Comparison of ENCODE assay signal across 2 cellular contexts in genomic region chr22:33050614-33051230, GRCh38.
TF ChIP-seq lines count a peak whose summit lies in the region.

No MANE protein-coding gene starts in this region.

TF ChIP-seq in GM23338, 12 proteins besides CTCF, POLR2A, EP300 and RAD21 (continued from another document):
- no peak for TF ChIP-seq REST (IDR thresholded peaks at IDR 0.05; ENCODE audit: unreplicated experiment)
- TF ChIP-seq, protein P1, sequence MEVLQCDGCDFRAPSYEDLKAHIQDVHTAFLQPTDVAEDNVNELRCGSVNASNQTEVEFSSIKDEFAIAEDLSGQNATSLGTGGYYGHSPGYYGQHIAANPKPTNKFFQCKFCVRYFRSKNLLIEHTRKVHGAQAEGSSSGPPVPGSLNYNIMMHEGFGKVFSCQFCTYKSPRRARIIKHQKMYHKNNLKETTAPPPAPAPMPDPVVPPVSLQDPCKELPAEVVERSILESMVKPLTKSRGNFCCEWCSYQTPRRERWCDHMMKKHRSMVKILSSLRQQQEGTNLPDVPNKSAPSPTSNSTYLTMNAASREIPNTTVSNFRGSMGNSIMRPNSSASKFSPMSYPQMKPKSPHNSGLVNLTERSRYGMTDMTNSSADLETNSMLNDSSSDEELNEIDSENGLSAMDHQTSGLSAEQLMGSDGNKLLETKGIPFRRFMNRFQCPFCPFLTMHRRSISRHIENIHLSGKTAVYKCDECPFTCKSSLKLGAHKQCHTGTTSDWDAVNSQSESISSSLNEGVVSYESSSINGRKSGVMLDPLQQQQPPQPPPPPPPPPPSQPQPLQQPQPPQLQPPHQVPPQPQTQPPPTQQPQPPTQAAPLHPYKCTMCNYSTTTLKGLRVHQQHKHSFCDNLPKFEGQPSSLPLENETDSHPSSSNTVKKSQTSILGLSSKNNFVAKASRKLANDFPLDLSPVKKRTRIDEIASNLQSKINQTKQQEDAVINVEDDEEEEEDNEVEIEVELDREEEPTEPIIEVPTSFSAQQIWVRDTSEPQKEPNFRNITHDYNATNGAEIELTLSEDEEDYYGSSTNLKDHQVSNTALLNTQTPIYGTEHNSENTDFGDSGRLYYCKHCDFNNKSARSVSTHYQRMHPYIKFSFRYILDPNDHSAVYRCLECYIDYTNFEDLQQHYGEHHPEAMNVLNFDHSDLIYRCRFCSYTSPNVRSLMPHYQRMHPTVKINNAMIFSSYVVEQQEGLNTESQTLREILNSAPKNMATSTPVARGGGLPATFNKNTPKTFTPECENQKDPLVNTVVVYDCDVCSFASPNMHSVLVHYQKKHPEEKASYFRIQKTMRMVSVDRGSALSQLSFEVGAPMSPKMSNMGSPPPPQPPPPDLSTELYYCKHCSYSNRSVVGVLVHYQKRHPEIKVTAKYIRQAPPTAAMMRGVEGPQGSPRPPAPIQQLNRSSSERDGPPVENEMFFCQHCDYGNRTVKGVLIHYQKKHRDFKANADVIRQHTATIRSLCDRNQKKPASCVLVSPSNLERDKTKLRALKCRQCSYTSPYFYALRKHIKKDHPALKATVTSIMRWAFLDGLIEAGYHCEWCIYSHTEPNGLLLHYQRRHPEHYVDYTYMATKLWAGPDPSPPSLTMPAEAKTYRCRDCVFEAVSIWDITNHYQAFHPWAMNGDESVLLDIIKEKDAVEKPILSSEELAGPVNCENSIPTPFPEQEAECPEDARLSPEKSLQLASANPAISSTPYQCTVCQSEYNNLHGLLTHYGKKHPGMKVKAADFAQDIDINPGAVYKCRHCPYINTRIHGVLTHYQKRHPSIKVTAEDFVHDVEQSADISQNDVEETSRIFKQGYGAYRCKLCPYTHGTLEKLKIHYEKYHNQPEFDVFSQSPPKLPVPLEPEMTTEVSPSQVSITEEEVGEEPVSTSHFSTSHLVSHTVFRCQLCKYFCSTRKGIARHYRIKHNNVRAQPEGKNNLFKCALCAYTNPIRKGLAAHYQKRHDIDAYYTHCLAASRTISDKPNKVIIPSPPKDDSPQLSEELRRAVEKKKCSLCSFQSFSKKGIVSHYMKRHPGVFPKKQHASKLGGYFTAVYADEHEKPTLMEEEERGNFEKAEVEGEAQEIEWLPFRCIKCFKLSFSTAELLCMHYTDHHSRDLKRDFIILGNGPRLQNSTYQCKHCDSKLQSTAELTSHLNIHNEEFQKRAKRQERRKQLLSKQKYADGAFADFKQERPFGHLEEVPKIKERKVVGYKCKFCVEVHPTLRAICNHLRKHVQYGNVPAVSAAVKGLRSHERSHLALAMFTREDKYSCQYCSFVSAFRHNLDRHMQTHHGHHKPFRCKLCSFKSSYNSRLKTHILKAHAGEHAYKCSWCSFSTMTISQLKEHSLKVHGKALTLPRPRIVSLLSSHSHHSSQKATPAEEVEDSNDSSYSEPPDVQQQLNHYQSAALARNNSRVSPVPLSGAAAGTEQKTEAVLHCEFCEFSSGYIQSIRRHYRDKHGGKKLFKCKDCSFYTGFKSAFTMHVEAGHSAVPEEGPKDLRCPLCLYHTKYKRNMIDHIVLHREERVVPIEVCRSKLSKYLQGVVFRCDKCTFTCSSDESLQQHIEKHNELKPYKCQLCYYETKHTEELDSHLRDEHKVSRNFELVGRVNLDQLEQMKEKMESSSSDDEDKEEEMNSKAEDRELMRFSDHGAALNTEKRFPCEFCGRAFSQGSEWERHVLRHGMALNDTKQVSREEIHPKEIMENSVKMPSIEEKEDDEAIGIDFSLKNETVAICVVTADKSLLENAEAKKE (CRISPR knock-in tag; IDR thresholded peaks at IDR 0.05): no peak
- no peak for TF ChIP-seq JUNB (IDR thresholded peaks at IDR 0.05; ENCODE audit: unreplicated experiment)
- no peak for TF ChIP-seq EZH2 (IDR thresholded peaks at IDR 0.05; ENCODE audit: low read depth, unreplicated experiment)
- TF ChIP-seq ZNF331 (CRISPR knock-in tag; IDR thresholded peaks at IDR 0.05; ENCODE audit: low read depth): no peak
- TF ChIP-seq, protein P2, sequence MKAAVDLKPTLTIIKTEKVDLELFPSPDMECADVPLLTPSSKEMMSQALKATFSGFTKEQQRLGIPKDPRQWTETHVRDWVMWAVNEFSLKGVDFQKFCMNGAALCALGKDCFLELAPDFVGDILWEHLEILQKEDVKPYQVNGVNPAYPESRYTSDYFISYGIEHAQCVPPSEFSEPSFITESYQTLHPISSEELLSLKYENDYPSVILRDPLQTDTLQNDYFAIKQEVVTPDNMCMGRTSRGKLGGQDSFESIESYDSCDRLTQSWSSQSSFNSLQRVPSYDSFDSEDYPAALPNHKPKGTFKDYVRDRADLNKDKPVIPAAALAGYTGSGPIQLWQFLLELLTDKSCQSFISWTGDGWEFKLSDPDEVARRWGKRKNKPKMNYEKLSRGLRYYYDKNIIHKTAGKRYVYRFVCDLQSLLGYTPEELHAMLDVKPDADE (IDR thresholded peaks at IDR 0.05): no peak
- TF ChIP-seq POLR2AphosphoS5 (IDR thresholded peaks at IDR 0.05; ENCODE audit: low read depth): no peak

TF ChIP-seq in HEK293T, 16 proteins besides CTCF, POLR2A, EP300 and RAD21 (continued from another document):
- TF ChIP-seq FOXM1 (IDR thresholded peaks at IDR 0.05; ENCODE audit: borderline replicate concordance) (no peak), ZNF384 (IDR thresholded peaks at IDR 0.05) (no peak), BHLHE40 (IDR thresholded peaks at IDR 0.05; ENCODE audit: borderline replicate concordance) (no peak)
